Comparison of ENCODE assay signal across 21 cellular contexts in the genomic region with DNA sequence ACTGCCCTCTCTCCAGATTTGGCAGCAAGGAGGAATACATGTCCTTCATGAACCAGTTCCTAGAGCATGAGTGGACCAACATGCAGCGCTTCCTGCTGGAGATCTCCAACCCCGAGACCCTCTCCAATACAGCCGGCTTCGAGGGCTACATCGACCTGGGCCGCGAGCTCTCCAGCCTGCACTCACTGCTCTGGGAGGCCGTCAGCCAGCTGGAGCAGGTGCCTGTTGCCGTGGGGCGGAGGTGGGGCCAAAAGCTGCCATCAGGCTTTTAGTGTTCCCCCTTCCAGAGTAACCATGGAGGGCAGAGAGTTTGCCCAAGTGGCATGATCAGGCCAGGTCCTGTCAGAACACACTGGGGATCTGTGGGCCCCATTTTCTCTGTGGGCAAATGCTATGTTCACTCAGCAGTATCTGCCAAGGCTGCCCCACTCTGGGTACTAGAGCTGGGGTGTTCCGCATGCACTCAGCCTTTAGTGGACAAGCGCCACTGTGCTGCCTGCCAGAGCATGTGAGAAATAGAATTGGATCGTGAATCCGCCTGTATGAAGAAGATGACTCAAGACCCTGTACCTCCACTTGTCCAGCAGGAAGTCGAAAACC.
"Had no signal": no experiment of that assay in that cellular context is flagged by ENCODE, and none has a peak within 500 bp of the region (broad histone marks: within the 10 kb centered on the region; RNA-seq: fewer than 3 reads in every experiment).

No MANE protein-coding gene starts in this region.

- H3K4me3 ChIP-seq: gastrocnemius medialis, heart left ventricle, skin epidermis, upper lobe of right lung had no signal

- DNase-seq: activated CD4-positive, alpha-beta T cell treated with anti-CD3 and anti-CD28 coated beads for 36 hours; activated CD4-positive, alpha-beta T cell treated with anti-CD3 and anti-CD28 coated beads, Interleukin-2, amount 50 U/mL, for 48 hours; activated gamma-delta T cell treated with Interleukin-2 at 50 U/mL for 16 hours; activated naive CD8-positive, alpha-beta T cell treated with anti-CD3 and anti-CD28 coated beads, Interleukin-2, amount 10 ng/mL, durations not matched to agents 7 days and 5 days; cerebellar nuclear complex; effector CD8-positive, alpha-beta T cell; gastrocnemius medialis; kidney glomerular epithelial cell; midbrain; nephron progenitor cell; occipital lobe; SK-N-SH; stimulated activated CD4-positive, alpha-beta T cell treated with anti-CD3 and anti-CD28 coated beads, Interleukin-15, amount 100 ng/mL, for 24 hours; stimulated activated CD4-positive, alpha-beta T cell treated with anti-CD3 and anti-CD28 coated beads, Interleukin-2, amount 100 ng/mL, for 48 hours; stimulated activated naive CD8-positive, alpha-beta T cell treated with anti-CD3 and anti-CD28 coated beads, Interleukin-15, amount 100 ng/mL, for 72 hours; T-cell; upper lobe of right lung had no signal

- ATAC-seq: activated CD4-positive, alpha-beta T cell treated with anti-CD3 and anti-CD28 coated beads for 36 hours; esophagus mucosa; gastrocnemius medialis; heart left ventricle; stimulated activated naive CD8-positive, alpha-beta T cell treated with anti-CD3 and anti-CD28 coated beads, Interleukin-15, amount 100 ng/mL, for 72 hours; T-cell; upper lobe of right lung; WTC11 had no signal

- H3K9me3 ChIP-seq: gastrocnemius medialis, heart left ventricle, SK-N-SH, upper lobe of right lung had no signal

- H3K27ac ChIP-seq: skin epidermis, upper lobe of right lung had no signal
